ENCODE assay signal across 13 cellular contexts in genomic region chr10:117363027-117363426, GRCh38. TPM values are rescaled to one million over a fixed set of nuclear protein-coding genes. Genes with fewer than 3 reads are reported as not detected.
A peak's percentile ranks its signal among the peaks of the same experiment; 100 is the strongest.
DNase-seq lines count a peak whose midpoint lies in the region; ATAC-seq and TF ChIP-seq lines count a peak whose summit lies in the region.
"Had no signal": no experiment of that assay in that cellular context is flagged by ENCODE, and none has a peak within 500 bp of the region (broad histone marks: within the 10 kb centered on the region; RNA-seq: fewer than 3 reads in every experiment).

No MANE protein-coding gene starts in this region.

- H3K4me3 Mint-ChIP-seq in stimulated activated memory B cell treated with anti-CD40 and anti-IgM and Interleukin-4, amounts not matched to agents 10 μg/mL and 1 μg/mL and 100 μg/mL, for 72 hours = no peak overlapping the region
- H3K4me3 Mint-ChIP-seq in type B pancreatic cell = no peak overlapping the region

- TF ChIP-seq CTCF in type B pancreatic cell (conservative IDR thresholded peaks at IDR 0.05) (no peak), heart left ventricle (IDR thresholded peaks at IDR 0.05) (no peak)

- DNase-seq in NCI-H1048 (lab: John Stamatoyannopoulos, UW) = peak; percentile 31
- DNase-seq in iris pigment epithelial cell (ENCODE audit: low read depth) = peak; percentile 83
- DNase-seq in NCI-H510A (lab: John Stamatoyannopoulos, UW) = no peak
- DNase-seq in type B pancreatic cell (ENCODE audit: extremely low spot score, unreplicated experiment) = no peak
- no peak for DNase-seq in heart left ventricle
- DNase-seq: activated CD4-positive, alpha-beta T cell treated with anti-CD3 and anti-CD28 coated beads, Interleukin-2, amount 50 U/mL, for 1 hour; dorsolateral prefrontal cortex; GDM1; lower lobe of right lung; upper lobe of left lung had no signal

- no peaks in the 10 kb centered on the region for H3K27me3 ChIP-seq in heart left ventricle
- H3K27me3 ChIP-seq: dorsolateral prefrontal cortex, upper lobe of left lung had no signal

- no peaks in the 10 kb centered on the region for H3K9me3 ChIP-seq in heart left ventricle
- H3K9me3 ChIP-seq: lower lobe of right lung, upper lobe of left lung had no signal

- H3K27ac ChIP-seq in heart left ventricle = no peak overlapping the region
- H3K27ac ChIP-seq: dorsolateral prefrontal cortex, lower lobe of right lung, upper lobe of left lung had no signal

- no peak overlapping the region for H3K27ac Mint-ChIP-seq in stimulated activated memory B cell treated with anti-CD40 and anti-IgM and Interleukin-4, amounts not matched to agents 10 μg/mL and 1 μg/mL and 100 μg/mL, for 72 hours
- no peak overlapping the region for H3K27ac Mint-ChIP-seq in type B pancreatic cell

- intact Hi-C loops in heart left ventricle (cut with DNase I) = no loop called here

- 79 to 92% (median 84%) methylated on average over 2 of the region's 2 CpGs for WGBS in heart left ventricle, 4 donors

- TF ChIP-seq POLR2A in heart left ventricle (IDR thresholded peaks at IDR 0.05) = no peak

- H3K4me3 ChIP-seq in heart left ventricle = no peak overlapping the region
- H3K4me3 ChIP-seq: dorsolateral prefrontal cortex, lower lobe of right lung, upper lobe of left lung had no signal

- no peaks in the 10 kb centered on the region for H3K36me3 ChIP-seq in heart left ventricle
- H3K36me3 ChIP-seq: lower lobe of right lung, upper lobe of left lung had no signal

- peak; percentile 47 for ATAC-seq in GM18511 (IDR thresholded peaks at IDR 0.05; ENCODE audit: unreplicated experiment)
- ATAC-seq in HG02623 (IDR thresholded peaks at IDR 0.05; ENCODE audit: unreplicated experiment) = peak; percentile 31
- ATAC-seq in stimulated activated memory B cell treated with anti-CD40 and anti-IgM and Interleukin-4, amounts not matched to agents 10 μg/mL and 1 μg/mL and 100 μg/mL, for 72 hours = no peak
- no peak for ATAC-seq in heart left ventricle
- ATAC-seq: lower lobe of right lung had no signal

- no peaks in the 10 kb centered on the region for H3K36me3 Mint-ChIP-seq in stimulated activated memory B cell treated with anti-CD40 and anti-IgM and Interleukin-4, amounts not matched to agents 10 μg/mL and 1 μg/mL and 100 μg/mL, for 72 hours
- peaks cover 5% of the 10 kb centered on the region for H3K36me3 Mint-ChIP-seq in type B pancreatic cell

- no peaks in the 10 kb centered on the region for H3K9me3 Mint-ChIP-seq in stimulated activated memory B cell treated with anti-CD40 and anti-IgM and Interleukin-4, amounts not matched to agents 10 μg/mL and 1 μg/mL and 100 μg/mL, for 72 hours
- no peaks in the 10 kb centered on the region for H3K9me3 Mint-ChIP-seq in type B pancreatic cell

- peaks cover 0 to 53% (median 18%) of the 10 kb centered on the region in 12 donors for H3K4me1 ChIP-seq in heart left ventricle

- no peaks in the 10 kb centered on the region for H3K27me3 Mint-ChIP-seq in stimulated activated memory B cell treated with anti-CD40 and anti-IgM and Interleukin-4, amounts not matched to agents 10 μg/mL and 1 μg/mL and 100 μg/mL, for 72 hours
- H3K27me3 Mint-ChIP-seq in type B pancreatic cell = no peaks in the 10 kb centered on the region

- peaks cover 47% of the 10 kb centered on the region for H3K4me1 Mint-ChIP-seq in stimulated activated memory B cell treated with anti-CD40 and anti-IgM and Interleukin-4, amounts not matched to agents 10 μg/mL and 1 μg/mL and 100 μg/mL, for 72 hours
- H3K4me1 Mint-ChIP-seq in type B pancreatic cell (ENCODE audit: unreplicated experiment) = peaks cover 51% of the 10 kb centered on the region

RNA-seq across cellular contexts. Expression of gene PDZD8, which starts 12.2 kb away (rescaled TPM):
- total RNA-seq in type B pancreatic cell (ENCODE audit: low replicate concordance) = 31.7 and 32.1 TPM in 2 replicates
- 10 to 100 TPM; 19.1 to 37.2 (median 26.1) TPM for total RNA-seq in heart left ventricle
- 10 to 100 TPM in 1 of 2 donors, 1 to 10 TPM in 1; 2.0 to 11.5 TPM for polyA plus RNA-seq in heart left ventricle

Comparison
In these comparisons a context has a peak if more than half of its experiments do, and no peak if none do; other contexts are left out.
1. ATAC-seq: peak in GM18511 (single experiment) and HG02623 (single experiment); none in stimulated activated memory B cell treated with anti-CD40 and anti-IgM and Interleukin-4, amounts not matched to agents 10 μg/mL and 1 μg/mL and 100 μg/mL, for 72 hours (single experiment) and heart left ventricle (0 of 4).
2. DNase-seq: peak in NCI-H1048 (single experiment) and iris pigment epithelial cell (single experiment); none in NCI-H510A (single experiment), type B pancreatic cell (single experiment) and heart left ventricle (0 of 5).